ENCODE assay signal across 9 cellular contexts in the genomic region with DNA sequence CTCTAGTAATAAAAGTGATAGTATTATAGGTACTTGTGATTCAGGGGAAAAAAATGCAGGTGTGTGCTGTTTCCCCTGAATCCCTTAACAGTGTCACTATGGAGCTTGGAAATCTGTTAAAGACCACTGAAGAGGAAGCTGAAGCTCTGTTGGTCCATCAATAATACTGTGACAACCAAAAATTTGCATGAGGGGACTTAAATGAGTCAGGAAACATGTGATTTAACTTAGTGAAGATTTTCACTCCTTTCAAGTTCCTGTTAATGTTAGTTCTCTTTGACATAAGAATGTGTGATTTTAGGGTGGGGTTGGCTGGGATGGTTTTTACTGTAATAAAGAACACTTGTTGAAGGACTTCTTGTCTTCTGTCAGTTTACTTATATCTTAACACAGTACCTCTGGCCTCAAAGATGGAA. TPM values are rescaled to one million over a fixed set of nuclear protein-coding genes. Genes with fewer than 3 reads are reported as not detected.
DNase-seq lines count a peak whose midpoint lies in the region; ATAC-seq and TF ChIP-seq lines count a peak whose summit lies in the region.
"Had no signal": no experiment of that assay in that cellular context is flagged by ENCODE, and none has a peak within 500 bp of the region (broad histone marks: within the 10 kb centered on the region; RNA-seq: fewer than 3 reads in every experiment).

No MANE protein-coding gene starts in this region.

- DNase-seq in CD4-positive, alpha-beta memory T cell, result peak in 2 of 5 donors; percentile 33 to 40
- no peak for DNase-seq in activated T-helper 1 cell treated with anti-CD3 and anti-CD28 coated beads, Interleukin-12 subunit alpha, Interleukin-12 subunit beta, Interleukin-2, Interleukin-4 antibody, amounts not matched to agents 30 ng/mL and 10 ng/mL and 1 ng/mL, durations not matched to agents 14 hours and 24 hours and 36 hours (ENCODE audit: low spot score)
- DNase-seq in GM20000 (ENCODE audit: low spot score), result no peak
- no peak for DNase-seq in coronary artery (ENCODE audit: low spot score)
- DNase-seq in UCSD-AML1 (lab: John Stamatoyannopoulos, UW; ENCODE audit: unreplicated experiment), result no peak
- no peak for DNase-seq in NCI-H526 treated with DMSO at 0.1 percent for 48 hours (lab: John Stamatoyannopoulos, UW)
- DNase-seq: uterus had no signal

- no peaks in the 10 kb centered on the region for H3K27me3 ChIP-seq in CD4-positive, alpha-beta memory T cell (ENCODE audit: insufficient read depth, low read length)
- H3K27me3 ChIP-seq: uterus had no signal

- POLR2A ChIA-PET in CD4-positive, alpha-beta memory T cell (lab: Charles Lee; ENCODE audit: partially characterized antibody), result interaction anchor here (0.6 to 5.2 kb wide), 9 partner anchors 13 to 364 kb away, joined by 3 to 35 read pairs (median 3); a partner anchor contains a TSS

- peak overlapping the region; percentile 72 to 95 (median 87) for H3K27ac Mint-ChIP-seq in CD4-positive, alpha-beta memory T cell
- peak overlapping the region; percentile 74 for H3K27ac Mint-ChIP-seq in activated T-helper 1 cell treated with anti-CD3 and anti-CD28 coated beads, Interleukin-12 subunit alpha, Interleukin-12 subunit beta, Interleukin-2, Interleukin-4 antibody, amounts not matched to agents 30 ng/mL and 10 ng/mL and 1 ng/mL, durations not matched to agents 14 hours and 24 hours and 36 hours

- H3K27me3 Mint-ChIP-seq in CD4-positive, alpha-beta memory T cell, result no peaks in the 10 kb centered on the region
- no peaks in the 10 kb centered on the region for H3K27me3 Mint-ChIP-seq in activated T-helper 1 cell treated with anti-CD3 and anti-CD28 coated beads, Interleukin-12 subunit alpha, Interleukin-12 subunit beta, Interleukin-2, Interleukin-4 antibody, amounts not matched to agents 30 ng/mL and 10 ng/mL and 1 ng/mL, durations not matched to agents 14 hours and 24 hours and 36 hours (ENCODE audit: insufficient read depth)

- peak; percentile 51 for ATAC-seq in GM19043 (IDR thresholded peaks at IDR 0.05; ENCODE audit: low read depth, unreplicated experiment)
- ATAC-seq in HG03103 (IDR thresholded peaks at IDR 0.05; ENCODE audit: low read depth, unreplicated experiment), result peak; percentile 45

- peak overlapping the region; percentile 24 for H3K27ac ChIP-seq in CD4-positive, alpha-beta memory T cell (ENCODE audit: low read depth, low read length)
- no peak overlapping the region for H3K27ac ChIP-seq in coronary artery
- H3K27ac ChIP-seq: uterus had no signal

- no peaks in the 10 kb centered on the region for H3K36me3 ChIP-seq in CD4-positive, alpha-beta memory T cell (ENCODE audit: insufficient read depth, low read length)
- H3K36me3 ChIP-seq: uterus had no signal

- CTCF ChIA-PET in CD4-positive, alpha-beta memory T cell (lab: Charles Lee; ENCODE audit: partially characterized antibody), result interaction anchor here (1.0 to 5.9 kb wide), 6 partner anchors 23 to 336 kb away, joined by 3 to 115 read pairs (median 4); no protein-coding TSS in a partner anchor

- H3K4me3 ChIP-seq in CD4-positive, alpha-beta memory T cell (ENCODE audit: low read length in 2 of 2), result no peak overlapping the region
- no peak overlapping the region for H3K4me3 ChIP-seq in coronary artery
- H3K4me3 ChIP-seq: uterus had no signal

- H3K4me3 Mint-ChIP-seq in CD4-positive, alpha-beta memory T cell, result peak overlapping the region in 6 of 8 donors; percentile 47 to 73 (median 64)
- H3K4me3 Mint-ChIP-seq in activated T-helper 1 cell treated with anti-CD3 and anti-CD28 coated beads, Interleukin-12 subunit alpha, Interleukin-12 subunit beta, Interleukin-2, Interleukin-4 antibody, amounts not matched to agents 30 ng/mL and 10 ng/mL and 1 ng/mL, durations not matched to agents 14 hours and 24 hours and 36 hours, result no peak overlapping the region

- intact Hi-C loops in CD4-positive, alpha-beta memory T cell (cut with micrococcal nuclease), result no loop called here
- intact Hi-C loops in activated T-helper 1 cell treated with anti-CD3 and anti-CD28 coated beads, Interleukin-12 subunit alpha, Interleukin-12 subunit beta, Interleukin-2, Interleukin-4 antibody, amounts not matched to agents 30 ng/mL and 10 ng/mL and 1 ng/mL, durations not matched to agents 14 hours and 24 hours and 36 hours (cut with micrococcal nuclease), result loop anchor here (1.0 kb wide), 1 partner anchor 28 kb away; no protein-coding TSS in a partner anchor

- TF ChIP-seq CTCF in GM20000 (IDR thresholded peaks at IDR 0.05; ENCODE audit: extremely low read depth, missing control alignments), result no peak
- TF ChIP-seq CTCF in coronary artery (IDR thresholded peaks at IDR 0.05), result no peak

- peaks cover 0 to 4% of the 10 kb centered on the region in 2 donors for H3K36me3 Mint-ChIP-seq in CD4-positive, alpha-beta memory T cell
- H3K36me3 Mint-ChIP-seq in activated T-helper 1 cell treated with anti-CD3 and anti-CD28 coated beads, Interleukin-12 subunit alpha, Interleukin-12 subunit beta, Interleukin-2, Interleukin-4 antibody, amounts not matched to agents 30 ng/mL and 10 ng/mL and 1 ng/mL, durations not matched to agents 14 hours and 24 hours and 36 hours (ENCODE audit: low read depth), result peaks cover 15% of the 10 kb centered on the region

- H3K4me1 ChIP-seq in CD4-positive, alpha-beta memory T cell (ENCODE audit: insufficient read depth, low read length), result peaks cover 70% of the 10 kb centered on the region
- H3K4me1 ChIP-seq: uterus had no signal

- peaks cover 0 to 17% (median 3%) of the 10 kb centered on the region in 8 donors for H3K9me3 Mint-ChIP-seq in CD4-positive, alpha-beta memory T cell
- H3K9me3 Mint-ChIP-seq in activated T-helper 1 cell treated with anti-CD3 and anti-CD28 coated beads, Interleukin-12 subunit alpha, Interleukin-12 subunit beta, Interleukin-2, Interleukin-4 antibody, amounts not matched to agents 30 ng/mL and 10 ng/mL and 1 ng/mL, durations not matched to agents 14 hours and 24 hours and 36 hours, result peaks cover 26% of the 10 kb centered on the region

- no peaks in the 10 kb centered on the region for H3K9me3 ChIP-seq in CD4-positive, alpha-beta memory T cell (ENCODE audit: control insufficient read depth in 1 of 2, low read length in 2 of 2)
- H3K9me3 ChIP-seq: uterus had no signal

- peaks cover 56 to 93% (median 71%) of the 10 kb centered on the region in 4 donors for H3K4me1 Mint-ChIP-seq in CD4-positive, alpha-beta memory T cell
- peaks cover 81% of the 10 kb centered on the region for H3K4me1 Mint-ChIP-seq in activated T-helper 1 cell treated with anti-CD3 and anti-CD28 coated beads, Interleukin-12 subunit alpha, Interleukin-12 subunit beta, Interleukin-2, Interleukin-4 antibody, amounts not matched to agents 30 ng/mL and 10 ng/mL and 1 ng/mL, durations not matched to agents 14 hours and 24 hours and 36 hours (ENCODE audit: low read depth)

RNA-seq across cellular contexts. Expression of a gene that starts 32.0 kb away (rescaled TPM):
- not detected for total RNA-seq in CD4-positive, alpha-beta memory T cell
- polyA plus RNA-seq in CD4-positive, alpha-beta memory T cell, result not detected
- not detected in 2 replicates for total RNA-seq in activated T-helper 1 cell treated with anti-CD3 and anti-CD28 coated beads, Interleukin-12 subunit alpha, Interleukin-12 subunit beta, Interleukin-2, Interleukin-4 antibody, amounts not matched to agents 30 ng/mL and 10 ng/mL and 1 ng/mL, durations not matched to agents 14 hours and 24 hours and 36 hours
